26 cellular contexts compared by ENCODE assay signal in genomic region chr3:111853071-111853470, GRCh38. TPM values are rescaled to one million over a fixed set of nuclear protein-coding genes. Genes with fewer than 3 reads are reported as not detected.
A peak's percentile ranks its signal among the peaks of the same experiment; 100 is the strongest.
DNase-seq lines count a peak whose midpoint lies in the region; ATAC-seq and TF ChIP-seq lines count a peak whose summit lies in the region.
"Had no signal": no experiment of that assay in that cellular context is flagged by ENCODE, and none has a peak within 500 bp of the region (broad histone marks: within the 10 kb centered on the region; RNA-seq: fewer than 3 reads in every experiment).

No MANE protein-coding gene starts in this region.

- POLR2A ChIA-PET in MCF 10A (lab: Yijun Ruan, JAX): interaction anchor here (1.0 to 2.3 kb wide), 2 partner anchors 91 to 123 kb away, joined by 3 to 12 read pairs; no protein-coding TSS in a partner anchor

- H3K4me1 ChIP-seq in GM23248 (ENCODE audit: insufficient read depth): peaks cover 30% of the 10 kb centered on the region
- H3K4me1 ChIP-seq in SJCRH30: peaks cover 31% of the 10 kb centered on the region
- peaks cover 11 to 35% (median 28%) of the 10 kb centered on the region in 4 donors for H3K4me1 ChIP-seq in esophagus muscularis mucosa
- H3K4me1 ChIP-seq: HAP-1 had no signal

- H3K27me3 Mint-ChIP-seq in nephron (ENCODE audit: low read depth) (no peaks in the 10 kb centered on the region), MCF 10A (ENCODE audit: insufficient read depth, unreplicated experiment) (no peaks in the 10 kb centered on the region)

- no peak overlapping the region for H3K4me3 ChIP-seq in GM23248
- no peak overlapping the region for H3K4me3 ChIP-seq in SJCRH30
- H3K4me3 ChIP-seq in esophagus muscularis mucosa: peak overlapping the region in 1 of 4 donors; percentile 14
- H3K4me3 ChIP-seq: HAP-1 had no signal

- H3K36me3 ChIP-seq in GM23248 (ENCODE audit: low read depth) (no peaks in the 10 kb centered on the region), SJCRH30 (no peaks in the 10 kb centered on the region), esophagus muscularis mucosa (no peaks in the 10 kb centered on the region)
- H3K36me3 ChIP-seq: HAP-1 had no signal

- no peak overlapping the region for H2AFZ ChIP-seq in GM23248

- peaks cover 4% of the 10 kb centered on the region for H3K36me3 Mint-ChIP-seq in nephron (ENCODE audit: low read depth)
- H3K36me3 Mint-ChIP-seq in MCF 10A (ENCODE audit: insufficient read depth, unreplicated experiment): no peaks in the 10 kb centered on the region
- H3K36me3 Mint-ChIP-seq: CD8-positive, alpha-beta T cell had no signal

- no peak for TF ChIP-seq CTCF in esophagus muscularis mucosa (IDR thresholded peaks at IDR 0.05)
- no peak for TF ChIP-seq CTCF in nephron (IDR thresholded peaks at IDR 0.05; ENCODE audit: unreplicated experiment in 3 of 3)
- no peak for TF ChIP-seq CTCF in MCF 10A (IDR thresholded peaks at IDR 0.05; ENCODE audit: unreplicated experiment)

- no peak overlapping the region for H3K9ac ChIP-seq in GM23248

- no peak for TF ChIP-seq POLR2A in esophagus muscularis mucosa (IDR thresholded peaks at IDR 0.05; ENCODE audit: low read depth)

- peaks cover 14% of the 10 kb centered on the region for H3F3A ChIP-seq in GM23248 (ENCODE audit: insufficient read depth)

- no peak for TF ChIP-seq EP300 in esophagus muscularis mucosa (IDR thresholded peaks at IDR 0.05)

- H3K27me3 ChIP-seq in GM23248 (replicated peaks; ENCODE audit: insufficient read depth) (no peaks in the 10 kb centered on the region), SJCRH30 (no peaks in the 10 kb centered on the region), esophagus muscularis mucosa (no peaks in the 10 kb centered on the region)

- H3K27ac ChIP-seq in GM23248 (no peak overlapping the region), SJCRH30 (peak overlapping the region; percentile 87; the same call in 1 of the 2 replicates), esophagus muscularis mucosa (replicated peaks in 1 of 4) (peak overlapping the region in 3 of 4 donors; percentile 46 to 57 (median 47))
- H3K27ac ChIP-seq: 22Rv1, C4-2B had no signal

- H4K20me1 ChIP-seq in GM23248 (ENCODE audit: insufficient read depth): no peaks in the 10 kb centered on the region

- 62 to 68% methylated on average over 1 of the region's 1 CpG for WGBS in GM23248 (ENCODE audit: low coverage in 1 of 2, low lambda C conversion rate in 2 of 2, missing lambda C conversion rate in 2 of 2), 2 experiments
- WGBS in esophagus muscularis mucosa: 25% methylated on average over 1 of the region's 1 CpG

- no peaks in the 10 kb centered on the region for H3K9me3 ChIP-seq in GM23248 (ENCODE audit: low read depth)
- H3K9me3 ChIP-seq in SJCRH30 (replicated peaks): 0 out of 2 replicates have a peak, but pooled peaks cover 7% of the 10 kb centered on the region
- no peaks in the 10 kb centered on the region for H3K9me3 ChIP-seq in esophagus muscularis mucosa
- H3K9me3 ChIP-seq: Caco-2, HAP-1 had no signal

- no peaks in the 10 kb centered on the region for H3K9me3 Mint-ChIP-seq in nephron
- no peaks in the 10 kb centered on the region for H3K9me3 Mint-ChIP-seq in MCF 10A (ENCODE audit: unreplicated experiment)
- H3K9me3 Mint-ChIP-seq: CD8-positive, alpha-beta T cell had no signal

- ATAC-seq in GM18870 (IDR thresholded peaks at IDR 0.05; ENCODE audit: unreplicated experiment) (no peak), GM18517 (IDR thresholded peaks at IDR 0.05; ENCODE audit: unreplicated experiment) (no peak)
- ATAC-seq: CD8-positive, alpha-beta T cell; SK-N-SH treated with all-trans-retinoic acid at 6 μM for 48 hours had no signal

- DNase-seq in GM23248: peak; percentile 24
- no peak for DNase-seq in SJCRH30
- DNase-seq in esophagus muscularis mucosa (ENCODE audit: extremely low spot score): no peak
- no peak for DNase-seq in cerebellar nuclear complex (lab: John Stamatoyannopoulos, UW)
- no peak for DNase-seq in MCF 10A (ENCODE audit: unreplicated experiment)
- DNase-seq: Caco-2; CD8-positive, alpha-beta T cell; DMS 273 treated with DMSO at 0.1 percent for 48 hours; DMS79 treated with DMSO at 0.1 percent for 48 hours; GF-D8; GOT3; IMR-90; KG1; NCI-H1105; NCI-H1436 treated with DMSO at 0.1 percent for 48 hours; NCI-H187 treated with DMSO at 0.1 percent for 48 hours; NCI-H524 treated with DMSO at 0.1 percent for 48 hours; NCI-H774 had no signal

- no peak overlapping the region for H3K4me3 Mint-ChIP-seq in nephron
- H3K4me3 Mint-ChIP-seq in MCF 10A (ENCODE audit: unreplicated experiment): no peak overlapping the region
- H3K4me3 Mint-ChIP-seq: B cell; CD8-positive, alpha-beta T cell had no signal

- H3K79me2 ChIP-seq in GM23248 (ENCODE audit: insufficient read depth): no peaks in the 10 kb centered on the region

- H3K27ac Mint-ChIP-seq in nephron: peak overlapping the region in 2 of 3 experiments; percentile 13 to 45
- no peak overlapping the region for H3K27ac Mint-ChIP-seq in MCF 10A (ENCODE audit: low read depth, unreplicated experiment)
- H3K27ac Mint-ChIP-seq: B cell; CD8-positive, alpha-beta T cell had no signal

- intact Hi-C loops in esophagus muscularis mucosa (cut with DNase I) (loop anchor here (5.0 kb wide), 1 partner anchor 51 kb away; no protein-coding TSS in a partner anchor), MCF 10A (cut with micrococcal nuclease) (no loop called here)

- CTCF ChIA-PET in MCF 10A (lab: Yijun Ruan, JAX): interaction anchor here (0.7 kb wide), 2 partner anchors 39 to 962 kb away, joined by 3 to 4 read pairs; no protein-coding TSS in a partner anchor

- H3K9me2 ChIP-seq in GM23248 (ENCODE audit: insufficient read depth): no peaks in the 10 kb centered on the region

- H3K4me2 ChIP-seq in GM23248 (ENCODE audit: unreplicated experiment): no peak overlapping the region

- in situ Hi-C loops in GM23248 (cut with MboI): no loop called here

- no TSS peak for BruUV-seq in MCF 10A (replicated peaks; lab: Mats Ljungman, UMichigan)

- H3K4me1 Mint-ChIP-seq in nephron (peaks cover 38% of the 10 kb centered on the region), MCF 10A (ENCODE audit: insufficient read depth, unreplicated experiment) (peaks cover 28% of the 10 kb centered on the region)

RNA-seq across cellular contexts. Expression of gene PHLDB2, which starts 6.0 kb away (rescaled TPM):
- total RNA-seq in GM23248 (2014; rRNA removed; shearing (Covaris generic)): 60.6 and 63.9 TPM in 2 replicates
- polyA plus RNA-seq in GM23248 (2016; fragmentation: Nextera tagmentation; extraction: Ambion mirVana): 53.3 and 55.6 TPM in 2 replicates
- total RNA-seq in SJCRH30 (2014; rRNA removed; shearing (Covaris generic)): 93.4 and 102 TPM in 2 replicates
- total RNA-seq in esophagus muscularis mucosa (100 to 1,000 TPM in 2 of 4 donors, 10 to 100 TPM in 2; 63.6 to 154 (median 107) TPM), MCF 10A (2022) (89.8 and 109 TPM in 2 replicates)
